In the genomic region with DNA sequence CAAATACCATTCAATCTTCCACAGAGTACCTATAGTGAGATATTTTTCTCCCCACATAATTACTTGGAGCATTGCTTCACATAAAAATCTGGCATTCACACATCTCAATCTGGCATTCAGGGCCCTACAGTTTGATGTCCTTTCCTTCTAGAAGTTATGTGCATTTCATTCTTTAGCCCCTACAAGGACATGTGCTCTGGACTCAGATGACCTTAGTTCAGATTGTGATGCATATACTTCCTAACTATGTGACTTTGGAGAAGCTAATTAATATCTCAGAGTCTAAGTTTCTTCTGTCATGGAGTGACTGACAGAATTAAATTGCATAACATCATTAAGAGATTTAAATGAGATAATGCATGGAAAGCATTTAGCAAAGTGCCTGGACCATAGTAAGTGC, we compare ENCODE assay signal across 32 cellular contexts. TPM values are rescaled to one million over a fixed set of nuclear protein-coding genes. Genes with fewer than 3 reads are reported as not detected.
"Had no signal": no experiment of that assay in that cellular context is flagged by ENCODE, and none has a peak within 500 bp of the region (broad histone marks: within the 10 kb centered on the region; RNA-seq: fewer than 3 reads in every experiment).

No MANE protein-coding gene starts in this region.

- H3K27ac ChIP-seq: adrenal gland, body of pancreas, esophagus squamous epithelium, gastroesophageal sphincter, heart right ventricle, WERI-Rb-1 had no signal

- H3K36me3 ChIP-seq: adrenal gland, esophagus squamous epithelium, gastroesophageal sphincter, heart right ventricle, WERI-Rb-1 had no signal

- H3K27ac Mint-ChIP-seq: activated B cell treated with CpG ODN at 0.5 μM for 24 hours; activated CD8-positive, alpha-beta T cell treated with anti-CD3 and anti-CD28 coated beads for 36 hours; activated naive CD4-positive, alpha-beta T cell treated with anti-CD3 and anti-CD28 coated beads for 36 hours; activated naive CD4-positive, alpha-beta T cell treated with anti-CD3 and anti-CD28 coated beads, Interleukin-2, amount 50 U/mL, for 24 hours; activated naive CD8-positive, alpha-beta T cell treated with anti-CD3 and anti-CD28 coated beads for 36 hours; activated naive CD8-positive, alpha-beta T cell treated with anti-CD3 and anti-CD28 coated beads, Interleukin-2, amount 50 U/mL, for 24 hours; activated T-helper 17 cell treated with anti-CD3 and anti-CD28 coated beads, Interleukin-2, amount 50 U/mL, for 72 hours; effector memory CD8-positive, alpha-beta T cell; T-helper 17 cell; T-helper 2 cell treated with Interferon-gamma antibody and Interleukin-4, amounts not matched to agents 5 μg/mL and 100 μg/mL, for 36 hours had no signal

- ATAC-seq: activated CD4-positive, CD25-positive, alpha-beta regulatory T cell treated with anti-CD3 and anti-CD28 coated beads, Interleukin-2, amount 50 U/mL, for 24 hours; activated CD8-positive, alpha-beta T cell treated with anti-CD3 and anti-CD28 coated beads for 36 hours; activated naive CD8-positive, alpha-beta T cell treated with anti-CD3 and anti-CD28 coated beads, Interleukin-2, amount 50 U/mL, for 24 hours; activated T-cell treated with anti-CD3 and anti-CD28 coated beads, Interleukin-2, amount 50 U/mL, for 4 hours; activated T-helper 17 cell treated with anti-CD3 and anti-CD28 coated beads, Interleukin-2, amount 50 U/mL, for 72 hours; effector memory CD8-positive, alpha-beta T cell; gastroesophageal sphincter; heart right ventricle; T-helper 17 cell had no signal

- H3K36me3 Mint-ChIP-seq: activated naive CD4-positive, alpha-beta T cell treated with anti-CD3 and anti-CD28 coated beads, Interleukin-2, amount 50 U/mL, for 24 hours; activated naive CD8-positive, alpha-beta T cell treated with anti-CD3 and anti-CD28 coated beads for 36 hours had no signal

- H3K9me3 Mint-ChIP-seq: activated B cell treated with CpG ODN at 0.5 μM for 24 hours; activated naive CD4-positive, alpha-beta T cell treated with anti-CD3 and anti-CD28 coated beads for 36 hours; activated naive CD4-positive, alpha-beta T cell treated with anti-CD3 and anti-CD28 coated beads, Interleukin-2, amount 50 U/mL, for 24 hours; activated naive CD8-positive, alpha-beta T cell treated with anti-CD3 and anti-CD28 coated beads, Interleukin-2, amount 50 U/mL, for 24 hours; activated T-cell treated with anti-CD3 and anti-CD28 coated beads, Interleukin-2, amount 50 U/mL, for 4 hours; activated T-helper 17 cell treated with anti-CD3 and anti-CD28 coated beads, Interleukin-2, amount 50 U/mL, for 72 hours; effector memory CD8-positive, alpha-beta T cell; T-helper 2 cell treated with Interferon-gamma antibody and Interleukin-4, amounts not matched to agents 5 μg/mL and 100 μg/mL, for 36 hours had no signal

- H3K4me1 Mint-ChIP-seq: activated B cell treated with CpG ODN at 0.5 μM for 24 hours; activated naive CD4-positive, alpha-beta T cell treated with anti-CD3 and anti-CD28 coated beads, Interleukin-2, amount 50 U/mL, for 24 hours; activated naive CD8-positive, alpha-beta T cell treated with anti-CD3 and anti-CD28 coated beads for 36 hours; activated naive CD8-positive, alpha-beta T cell treated with anti-CD3 and anti-CD28 coated beads, Interleukin-2, amount 50 U/mL, for 24 hours; activated T-helper 17 cell treated with anti-CD3 and anti-CD28 coated beads, Interleukin-2, amount 50 U/mL, for 72 hours; T-helper 17 cell had no signal

- DNase-seq: activated B cell treated with CpG ODN at 0.5 μM for 24 hours; activated CD4-positive, alpha-beta T cell treated with anti-CD3 and anti-CD28 coated beads for 48 hours; activated CD4-positive, alpha-beta T cell treated with anti-CD3 and anti-CD28 coated beads, Interleukin-2, amount 50 U/mL, for 1 hour; activated CD4-positive, alpha-beta T cell treated with anti-CD3 and anti-CD28 coated beads, Interleukin-2, amount 50 U/mL, for 48 hours; activated CD8-positive, alpha-beta memory T cell treated with anti-CD3 and anti-CD28 coated beads for 24 hours; activated CD8-positive, alpha-beta T cell treated with anti-CD3 and anti-CD28 coated beads for 36 hours; activated effector memory CD4-positive, alpha-beta T cell treated with anti-CD3 and anti-CD28 coated beads, Interleukin-2, amount 50 U/mL, for 16 hours; activated naive CD4-positive, alpha-beta T cell treated with anti-CD3 and anti-CD28 coated beads for 36 hours; activated naive CD8-positive, alpha-beta T cell treated with anti-CD3 and anti-CD28 coated beads for 36 hours; activated naive CD8-positive, alpha-beta T cell treated with anti-CD3 and anti-CD28 coated beads, Interleukin-2, amount 50 U/mL, for 24 hours; activated T-cell treated with anti-CD3 and anti-CD28 coated beads, Interleukin-2, amount 50 U/mL, for 4 hours; adrenal gland; amygdala; aorta; body of pancreas; caudate nucleus; cortex of kidney; dermis blood vessel endothelial cell; effector CD4-positive, alpha-beta T cell; effector memory CD8-positive, alpha-beta T cell; erythroblast; esophagus squamous epithelium; foreskin melanocyte; heart right ventricle; T-helper 17 cell; T1000; WERI-Rb-1 had no signal

- H3K4me1 ChIP-seq: esophagus squamous epithelium, gastroesophageal sphincter had no signal

- H3K4me3 ChIP-seq: adrenal gland, body of pancreas, esophagus squamous epithelium, gastroesophageal sphincter, heart right ventricle had no signal

- H3K9me3 ChIP-seq: adrenal gland, body of pancreas, esophagus squamous epithelium, gastroesophageal sphincter, heart right ventricle had no signal

- H3K4me3 Mint-ChIP-seq: activated B cell treated with CpG ODN at 0.5 μM for 24 hours; activated CD8-positive, alpha-beta T cell treated with anti-CD3 and anti-CD28 coated beads for 36 hours; activated naive CD4-positive, alpha-beta T cell treated with anti-CD3 and anti-CD28 coated beads for 36 hours; activated naive CD4-positive, alpha-beta T cell treated with anti-CD3 and anti-CD28 coated beads, Interleukin-2, amount 50 U/mL, for 24 hours; activated naive CD8-positive, alpha-beta T cell treated with anti-CD3 and anti-CD28 coated beads for 36 hours; activated naive CD8-positive, alpha-beta T cell treated with anti-CD3 and anti-CD28 coated beads, Interleukin-2, amount 50 U/mL, for 24 hours; activated T-cell treated with anti-CD3 and anti-CD28 coated beads, Interleukin-2, amount 50 U/mL, for 4 hours; activated T-helper 17 cell treated with anti-CD3 and anti-CD28 coated beads, Interleukin-2, amount 50 U/mL, for 72 hours; effector memory CD8-positive, alpha-beta T cell; T-helper 17 cell; T-helper 2 cell treated with Interferon-gamma antibody and Interleukin-4, amounts not matched to agents 5 μg/mL and 100 μg/mL, for 36 hours had no signal

RNA-seq across cellular contexts. Expression of a gene that starts 25.9 kb away (rescaled TPM):
- total RNA-seq: activated B cell treated with CpG ODN at 0.5 μM for 24 hours, T-helper 17 cell had no signal
